Comparison of ENCODE assay signal across 8 cellular contexts in the genomic region with DNA sequence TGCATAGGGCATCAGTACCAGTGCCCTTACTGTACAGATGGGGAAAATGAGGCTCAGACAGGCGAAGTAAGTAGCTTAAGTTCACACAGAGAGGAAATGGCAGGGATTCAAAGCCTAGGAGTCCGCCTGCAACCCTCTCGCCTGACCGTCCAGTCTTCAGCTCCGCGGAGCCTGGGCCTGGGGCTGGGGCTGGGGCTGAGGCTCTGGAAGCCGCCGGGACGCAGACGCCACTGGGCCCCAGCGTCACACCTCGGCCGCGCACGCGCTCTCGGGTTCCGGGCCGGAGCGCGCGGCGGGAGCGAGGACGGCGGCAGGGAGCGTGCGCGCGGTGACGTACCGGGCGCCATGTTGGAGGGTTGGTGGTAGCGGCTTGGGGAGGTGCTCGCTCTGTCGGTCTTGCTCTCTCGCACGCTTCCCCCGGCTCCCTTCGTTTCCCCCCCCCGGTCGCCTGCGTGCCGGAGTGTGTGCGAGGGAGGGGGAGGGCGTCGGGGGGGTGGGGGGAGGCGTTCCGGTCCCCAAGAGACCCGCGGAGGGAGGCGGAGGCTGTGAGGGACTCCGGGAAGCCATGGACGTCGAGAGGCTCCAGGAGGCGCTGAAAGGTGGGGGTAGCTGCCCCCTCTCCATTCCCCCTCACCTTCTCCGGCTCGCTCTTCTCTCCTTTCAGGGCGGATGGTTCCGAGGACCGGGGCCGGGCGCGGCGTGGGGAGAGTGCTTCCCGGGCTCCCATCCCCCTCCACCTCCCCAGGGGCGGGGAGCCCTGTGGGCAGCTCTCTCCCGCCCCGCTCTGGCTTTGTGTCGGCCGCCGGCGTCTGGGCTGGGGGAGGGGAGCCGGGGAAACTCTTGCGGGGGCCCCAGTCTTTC. TPM values are rescaled to one million over a fixed set of nuclear protein-coding genes. Genes with fewer than 3 reads are reported as not detected.
DNase-seq lines count a peak whose midpoint lies in the region; ATAC-seq and TF ChIP-seq lines count a peak whose summit lies in the region.

TSS of gene PPP4R2 (plus strand) at position 339 of the 861 bp plus-strand sequence. CDS start at position 566, 227 bp downstream.

- ATAC-seq in GM19023 (IDR thresholded peaks at IDR 0.05; ENCODE audit: unreplicated experiment) (peak; percentile 91), HG03196 (IDR thresholded peaks at IDR 0.05; ENCODE audit: unreplicated experiment) (peak; percentile 91), left lobe of liver (peak; percentile 96)

- peak within 1 kb of the TSS; percentile 93 to 94 for H3K27ac ChIP-seq in coronary artery

- no peak for TF ChIP-seq CTCF in coronary artery (IDR thresholded peaks at IDR 0.05)

- peak within 1 kb of the TSS; percentile 79 for H3K4me3 ChIP-seq in coronary artery

- H3K27ac Mint-ChIP-seq in activated CD4-positive, alpha-beta T cell treated with anti-CD3 and anti-CD28 coated beads, Interleukin-2, amount 10 ng/mL, durations not matched to agents 24 days and 14 days = peak within 1 kb of the TSS; percentile 89

- peak within 1 kb of the TSS; percentile 89 for H3K4me3 Mint-ChIP-seq in activated CD4-positive, alpha-beta T cell treated with anti-CD3 and anti-CD28 coated beads, Interleukin-2, amount 10 ng/mL, durations not matched to agents 24 days and 14 days

- peaks cover 36% of the 10 kb centered on the region for H3K36me3 Mint-ChIP-seq in activated CD4-positive, alpha-beta T cell treated with anti-CD3 and anti-CD28 coated beads, Interleukin-2, amount 10 ng/mL, durations not matched to agents 24 days and 14 days (ENCODE audit: low read depth)

- no peaks in the 10 kb centered on the region for H3K27me3 Mint-ChIP-seq in activated CD4-positive, alpha-beta T cell treated with anti-CD3 and anti-CD28 coated beads, Interleukin-2, amount 10 ng/mL, durations not matched to agents 24 days and 14 days

- peaks cover 35% of the 10 kb centered on the region for H3K4me1 Mint-ChIP-seq in activated CD4-positive, alpha-beta T cell treated with anti-CD3 and anti-CD28 coated beads, Interleukin-2, amount 10 ng/mL, durations not matched to agents 24 days and 14 days

- no peaks in the 10 kb centered on the region for H3K9me3 Mint-ChIP-seq in activated CD4-positive, alpha-beta T cell treated with anti-CD3 and anti-CD28 coated beads, Interleukin-2, amount 10 ng/mL, durations not matched to agents 24 days and 14 days

- peak; percentile 92 for DNase-seq in Ammon's horn (ENCODE audit: low spot score)
- peak; percentile 70 to 81 for DNase-seq in NCI-H524 (lab: John Stamatoyannopoulos, UW)
- peak; percentile 98 for DNase-seq in activated CD4-positive, alpha-beta T cell treated with anti-CD3 and anti-CD28 coated beads, Interleukin-2, amount 10 ng/mL, durations not matched to agents 24 days and 14 days
- peak; percentile 91 for DNase-seq in coronary artery (ENCODE audit: low spot score)
- DNase-seq in left lobe of liver (ENCODE audit: low spot score) = peak; percentile 90
- peak; percentile 87 for DNase-seq in stimulated activated CD4-positive, alpha-beta T cell treated with anti-CD3 and anti-CD28 coated beads, Interleukin-2, amount 100 ng/mL, for 4 hours (ENCODE audit: low read depth)

- intact Hi-C loops in activated CD4-positive, alpha-beta T cell treated with anti-CD3 and anti-CD28 coated beads, Interleukin-2, amount 10 ng/mL, durations not matched to agents 24 days and 14 days (cut with micrococcal nuclease) = loop anchor here (1.0 to 10.0 kb wide), 6 partner anchors 19 to 1272 kb away; partner anchors contain the start of genes EIF4E3 and SHQ1

RNA-seq across cellular contexts. Expression of gene PPP4R2, which starts in this region (rescaled TPM):
- total RNA-seq in activated CD4-positive, alpha-beta T cell treated with anti-CD3 and anti-CD28 coated beads, Interleukin-2, amount 10 ng/mL, durations not matched to agents 24 days and 14 days = 105 and 107 TPM in 2 replicates
- total RNA-seq in left lobe of liver = 48.3 TPM

Comparison
In these comparisons a context has a peak if more than half of its experiments do, and no peak if none do; other contexts are left out.
1. Peak in every context shown above with its lines: DNase-seq, ATAC-seq, H3K4me3 ChIP-seq and H3K27ac ChIP-seq.